Comparison of ENCODE assay signal across 1 cellular context in the genomic region with DNA sequence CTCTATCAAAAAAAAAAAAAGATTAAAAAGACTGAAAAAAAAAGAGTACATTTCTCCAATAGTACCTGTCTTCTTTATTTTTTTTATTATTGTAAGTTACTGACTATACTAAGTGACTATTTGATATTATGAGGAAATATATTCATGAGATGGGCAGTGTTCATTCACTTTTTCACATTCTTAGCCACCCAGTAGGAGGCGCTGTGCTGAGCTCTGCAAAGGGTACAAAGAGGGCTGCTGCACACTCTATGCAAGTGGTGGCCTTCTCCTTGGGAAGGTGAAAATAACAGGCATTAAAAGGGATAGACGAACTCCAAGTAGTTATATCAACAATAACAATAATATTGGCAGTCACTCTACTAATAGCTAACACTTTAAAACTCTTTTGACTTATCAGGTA.
TF ChIP-seq lines count a peak whose summit lies in the region.

No MANE protein-coding gene starts in this region.

TF ChIP-seq in WTC11, 78 proteins besides CTCF, POLR2A, EP300 and RAD21 (continued from another document):
- TF ChIP-seq, protein P1, sequence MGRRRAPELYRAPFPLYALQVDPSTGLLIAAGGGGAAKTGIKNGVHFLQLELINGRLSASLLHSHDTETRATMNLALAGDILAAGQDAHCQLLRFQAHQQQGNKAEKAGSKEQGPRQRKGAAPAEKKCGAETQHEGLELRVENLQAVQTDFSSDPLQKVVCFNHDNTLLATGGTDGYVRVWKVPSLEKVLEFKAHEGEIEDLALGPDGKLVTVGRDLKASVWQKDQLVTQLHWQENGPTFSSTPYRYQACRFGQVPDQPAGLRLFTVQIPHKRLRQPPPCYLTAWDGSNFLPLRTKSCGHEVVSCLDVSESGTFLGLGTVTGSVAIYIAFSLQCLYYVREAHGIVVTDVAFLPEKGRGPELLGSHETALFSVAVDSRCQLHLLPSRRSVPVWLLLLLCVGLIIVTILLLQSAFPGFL (CRISPR knock-in tag; IDR thresholded peaks at IDR 0.05; ENCODE audit: borderline replicate concordance), result no peak
- TF ChIP-seq FOXJ3 (CRISPR knock-in tag; IDR thresholded peaks at IDR 0.05; ENCODE audit: borderline replicate concordance) (no peak), ZNF416 (CRISPR knock-in tag; IDR thresholded peaks at IDR 0.05) (no peak), ZNF232 (CRISPR knock-in tag; IDR thresholded peaks at IDR 0.05) (no peak), ZNF671 (CRISPR knock-in tag; IDR thresholded peaks at IDR 0.05) (no peak), NFYB (CRISPR knock-in tag; conservative IDR thresholded peaks at IDR 0.05; ENCODE audit: low read depth) (no peak), ZNF263 (CRISPR knock-in tag; IDR thresholded peaks at IDR 0.05; ENCODE audit: low read depth) (no peak), SMAD4 (CRISPR knock-in tag; IDR thresholded peaks at IDR 0.05) (no peak), CREM (CRISPR knock-in tag; IDR thresholded peaks at IDR 0.05) (no peak)
- TF ChIP-seq, protein P2, sequence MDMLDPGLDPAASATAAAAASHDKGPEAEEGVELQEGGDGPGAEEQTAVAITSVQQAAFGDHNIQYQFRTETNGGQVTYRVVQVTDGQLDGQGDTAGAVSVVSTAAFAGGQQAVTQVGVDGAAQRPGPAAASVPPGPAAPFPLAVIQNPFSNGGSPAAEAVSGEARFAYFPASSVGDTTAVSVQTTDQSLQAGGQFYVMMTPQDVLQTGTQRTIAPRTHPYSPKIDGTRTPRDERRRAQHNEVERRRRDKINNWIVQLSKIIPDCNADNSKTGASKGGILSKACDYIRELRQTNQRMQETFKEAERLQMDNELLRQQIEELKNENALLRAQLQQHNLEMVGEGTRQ (CRISPR knock-in tag; IDR thresholded peaks at IDR 0.05), result no peak
- TF ChIP-seq, protein P3, sequence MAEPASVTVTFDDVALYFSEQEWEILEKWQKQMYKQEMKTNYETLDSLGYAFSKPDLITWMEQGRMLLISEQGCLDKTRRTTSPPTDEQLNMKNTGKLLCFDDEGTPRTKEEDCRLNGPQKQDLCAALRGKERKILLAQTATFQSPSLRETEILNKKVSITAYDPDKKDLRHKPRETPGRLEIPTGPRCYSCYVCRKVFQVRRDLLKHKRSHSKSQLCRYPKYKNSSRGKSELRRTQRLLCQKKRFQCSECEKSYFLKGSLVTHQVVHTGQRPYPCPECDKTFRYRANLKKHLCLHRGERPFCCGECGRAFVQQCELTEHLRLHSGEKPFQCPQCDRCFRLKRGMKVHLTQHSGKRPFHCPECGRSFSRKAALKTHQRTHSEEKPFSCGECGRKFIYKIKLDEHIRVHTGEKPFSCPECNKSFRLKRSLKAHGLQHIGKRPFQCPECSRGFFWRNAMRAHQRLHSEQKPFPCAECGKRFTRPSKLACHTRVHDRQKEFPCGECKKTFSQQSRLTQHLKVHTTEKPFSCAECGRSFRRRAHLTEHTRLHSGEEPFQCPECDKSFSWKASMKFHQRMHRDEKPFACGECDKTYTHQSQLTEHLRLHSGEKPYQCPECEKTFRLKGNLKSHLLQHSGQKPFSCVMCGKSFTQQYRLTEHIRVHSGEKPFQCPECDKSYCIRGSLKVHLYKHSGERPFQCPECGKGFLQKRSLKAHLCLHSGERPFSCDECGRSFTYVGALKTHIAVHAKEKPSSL (CRISPR knock-in tag; conservative IDR thresholded peaks at IDR 0.05), result no peak
- TF ChIP-seq, protein P4, sequence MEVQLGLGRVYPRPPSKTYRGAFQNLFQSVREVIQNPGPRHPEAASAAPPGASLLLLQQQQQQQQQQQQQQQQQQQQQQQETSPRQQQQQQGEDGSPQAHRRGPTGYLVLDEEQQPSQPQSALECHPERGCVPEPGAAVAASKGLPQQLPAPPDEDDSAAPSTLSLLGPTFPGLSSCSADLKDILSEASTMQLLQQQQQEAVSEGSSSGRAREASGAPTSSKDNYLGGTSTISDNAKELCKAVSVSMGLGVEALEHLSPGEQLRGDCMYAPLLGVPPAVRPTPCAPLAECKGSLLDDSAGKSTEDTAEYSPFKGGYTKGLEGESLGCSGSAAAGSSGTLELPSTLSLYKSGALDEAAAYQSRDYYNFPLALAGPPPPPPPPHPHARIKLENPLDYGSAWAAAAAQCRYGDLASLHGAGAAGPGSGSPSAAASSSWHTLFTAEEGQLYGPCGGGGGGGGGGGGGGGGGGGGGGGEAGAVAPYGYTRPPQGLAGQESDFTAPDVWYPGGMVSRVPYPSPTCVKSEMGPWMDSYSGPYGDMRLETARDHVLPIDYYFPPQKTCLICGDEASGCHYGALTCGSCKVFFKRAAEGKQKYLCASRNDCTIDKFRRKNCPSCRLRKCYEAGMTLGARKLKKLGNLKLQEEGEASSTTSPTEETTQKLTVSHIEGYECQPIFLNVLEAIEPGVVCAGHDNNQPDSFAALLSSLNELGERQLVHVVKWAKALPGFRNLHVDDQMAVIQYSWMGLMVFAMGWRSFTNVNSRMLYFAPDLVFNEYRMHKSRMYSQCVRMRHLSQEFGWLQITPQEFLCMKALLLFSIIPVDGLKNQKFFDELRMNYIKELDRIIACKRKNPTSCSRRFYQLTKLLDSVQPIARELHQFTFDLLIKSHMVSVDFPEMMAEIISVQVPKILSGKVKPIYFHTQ (CRISPR knock-in tag; IDR thresholded peaks at IDR 0.05), result no peak
